In genomic region chr1:31797216-31797615, GRCh38 we compare ENCODE assay signal across 1 cellular context.
TF ChIP-seq lines count a peak whose summit lies in the region.

No MANE protein-coding gene starts in this region.

TF ChIP-seq in IMR-90, 13 proteins besides CTCF, POLR2A, EP300 and RAD21 (continued from another document):
- TF ChIP-seq ELK1 (IDR thresholded peaks at IDR 0.05; ENCODE audit: borderline replicate concordance, low read depth, low read length): no peak
- TF ChIP-seq USF2 (IDR thresholded peaks at IDR 0.05; ENCODE audit: low read depth, low read length): no peak
- no peak for TF ChIP-seq BHLHE40 (IDR thresholded peaks at IDR 0.05; ENCODE audit: low read depth, low read length)
- TF ChIP-seq MAFK (IDR thresholded peaks at IDR 0.05; ENCODE audit: low read depth, low read length): no peak
- no peak for TF ChIP-seq MXI1 (IDR thresholded peaks at IDR 0.05; ENCODE audit: borderline replicate concordance, low read depth, low read length)
- no peak for TF ChIP-seq CHD1 (IDR thresholded peaks at IDR 0.05; ENCODE audit: low read depth, low read length)
- TF ChIP-seq SMC3 (IDR thresholded peaks at IDR 0.05; ENCODE audit: low read depth, low read length): no peak
